ENCODE assay signal across 31 cellular contexts in the genomic region with DNA sequence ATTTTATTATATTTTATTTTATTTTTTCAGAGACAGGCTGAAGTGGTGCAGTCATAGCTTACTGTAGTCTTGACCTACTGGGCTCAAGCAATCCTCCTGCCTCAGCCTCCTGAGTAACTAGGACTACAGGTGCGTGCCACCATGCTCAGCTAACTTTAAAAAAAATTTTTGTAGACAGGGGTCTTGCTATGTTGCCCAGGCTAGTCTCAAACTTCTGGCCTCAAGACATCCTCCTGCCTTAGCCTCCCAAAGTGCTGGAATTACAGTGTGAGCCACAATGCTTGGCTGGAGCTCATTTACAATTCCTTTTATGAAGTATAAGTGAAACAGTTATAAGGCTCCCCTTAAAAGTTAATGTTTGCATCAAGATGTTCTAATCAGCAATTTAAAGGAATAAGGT.
"Had no signal": no experiment of that assay in that cellular context is flagged by ENCODE, and none has a peak within 500 bp of the region (broad histone marks: within the 10 kb centered on the region; RNA-seq: fewer than 3 reads in every experiment).

No MANE protein-coding gene starts in this region.

- H3K27me3 ChIP-seq: neural progenitor cell, ovary, spleen, suprapubic skin, testis, tibial artery, transverse colon, upper lobe of right lung, uterus had no signal

- H3K4me1 Mint-ChIP-seq: nephron; neural progenitor cell; stimulated activated memory B cell treated with anti-CD40 and anti-IgM and Interleukin-4, amounts not matched to agents 10 μg/mL and 1 μg/mL and 100 μg/mL, for 72 hours had no signal

- H3K27me3 Mint-ChIP-seq: progenitor cell of endocrine pancreas; stimulated activated memory B cell treated with anti-CD40 and anti-IgM and Interleukin-4, amounts not matched to agents 10 μg/mL and 1 μg/mL and 100 μg/mL, for 72 hours; stimulated activated naive CD8-positive, alpha-beta T cell treated with anti-CD3 and anti-CD28 coated beads, Interleukin-15, amount 100 ng/mL, for 72 hours; type B pancreatic cell had no signal

- H3K9me3 Mint-ChIP-seq: natural killer cell; nephron; neural progenitor cell; stimulated activated memory B cell treated with anti-CD40 and anti-IgM and Interleukin-4, amounts not matched to agents 10 μg/mL and 1 μg/mL and 100 μg/mL, for 72 hours; type B pancreatic cell had no signal

- H3K27ac Mint-ChIP-seq: natural killer cell; nephron; neural progenitor cell; progenitor cell of endocrine pancreas; stimulated activated memory B cell treated with anti-CD40 and anti-IgM and Interleukin-4, amounts not matched to agents 10 μg/mL and 1 μg/mL and 100 μg/mL, for 72 hours; stimulated activated naive CD8-positive, alpha-beta T cell treated with anti-CD3 and anti-CD28 coated beads, Interleukin-15, amount 100 ng/mL, for 72 hours; type B pancreatic cell had no signal

- H3K27ac ChIP-seq: neural progenitor cell, ovary, parathyroid adenoma, psoas muscle, skin epidermis, spleen, suprapubic skin, testis, tibial artery, transverse colon, upper lobe of right lung, uterus had no signal

- H3K79me2 ChIP-seq: parathyroid adenoma had no signal

- H3K4me3 ChIP-seq: neural progenitor cell, ovary, psoas muscle, skin epidermis, smooth muscle cell, spleen, suprapubic skin, testis, tibial artery, transverse colon, upper lobe of right lung, uterus had no signal

- H2AFZ ChIP-seq: neural progenitor cell, parathyroid adenoma had no signal

- H3K4me3 Mint-ChIP-seq: natural killer cell; nephron; neural progenitor cell; stimulated activated memory B cell treated with anti-CD40 and anti-IgM and Interleukin-4, amounts not matched to agents 10 μg/mL and 1 μg/mL and 100 μg/mL, for 72 hours; stimulated activated naive CD8-positive, alpha-beta T cell treated with anti-CD3 and anti-CD28 coated beads, Interleukin-15, amount 100 ng/mL, for 72 hours; type B pancreatic cell had no signal

- H3K9ac ChIP-seq: neural progenitor cell, parathyroid adenoma had no signal

- H3K4me1 ChIP-seq: neural progenitor cell, parathyroid adenoma, psoas muscle, spleen, suprapubic skin, testis, tibial artery, transverse colon, upper lobe of right lung, uterus had no signal

- H3K4me2 ChIP-seq: neural progenitor cell, smooth muscle cell had no signal

- H3K36me3 ChIP-seq: neural progenitor cell, ovary, uterus had no signal

- H3K9me3 ChIP-seq: ovary, psoas muscle, spleen, suprapubic skin, testis, tibial artery, transverse colon, upper lobe of right lung, uterus had no signal

- ATAC-seq: natural killer cell; psoas muscle; right cardiac atrium; sciatic nerve; stimulated activated memory B cell treated with anti-CD40 and anti-IgM and Interleukin-4, amounts not matched to agents 10 μg/mL and 1 μg/mL and 100 μg/mL, for 72 hours; stimulated activated naive CD8-positive, alpha-beta T cell treated with anti-CD3 and anti-CD28 coated beads, Interleukin-15, amount 100 ng/mL, for 72 hours; stimulated activated naive CD8-positive, alpha-beta T cell treated with anti-CD3 and anti-CD28 coated beads, Interleukin-15, Interleukin-2, amounts not matched to agents 100 U/mL and 50 U/mL, for 24 hours; upper lobe of right lung had no signal

- DNase-seq: natural killer cell; occipital lobe; ovary; posterior cingulate gyrus; psoas muscle; right cardiac atrium; spleen; stimulated activated CD4-positive, alpha-beta T cell treated with anti-CD3 and anti-CD28 coated beads, Interleukin-12 subunit alpha, Interleukin-12 subunit beta, amount 100 ng/mL, for 4 hours; stimulated activated CD4-positive, alpha-beta T cell treated with anti-CD3 and anti-CD28 coated beads, Interleukin-1b, Interleukin-23, amount 100 ng/mL, for 48 hours; stimulated activated CD4-positive, alpha-beta T cell treated with anti-CD3 and anti-CD28 coated beads, Interleukin-4, amount 100 ng/mL, for 1 hour; stimulated activated CD4-positive, alpha-beta T cell treated with anti-CD3 and anti-CD28 coated beads, Interleukin-4, amount 100 ng/mL, for 4 hours; stimulated activated CD8-positive, alpha-beta memory T cell treated with anti-CD3 and anti-CD28 coated beads, Interleukin-4, amount 100 ng/mL, for 48 hours; stimulated activated naive CD4-positive, alpha-beta T cell; stimulated activated naive CD8-positive, alpha-beta T cell treated with anti-CD3 and anti-CD28 coated beads, Interleukin-15, amount 100 ng/mL, for 72 hours; stimulated activated naive CD8-positive, alpha-beta T cell treated with anti-CD3 and anti-CD28 coated beads, Interleukin-15, Interleukin-2, amounts not matched to agents 100 U/mL and 50 U/mL, for 24 hours; substantia nigra; testis; tibial artery; transverse colon; upper lobe of right lung; uterus had no signal
